11 cellular contexts compared by ENCODE assay signal in genomic region chr3:161420746-161421145, GRCh38. TPM values are rescaled to one million over a fixed set of nuclear protein-coding genes. Genes with fewer than 3 reads are reported as not detected.
A peak's percentile ranks its signal among the peaks of the same experiment; 100 is the strongest.
DNase-seq lines count a peak whose midpoint lies in the region; ATAC-seq, FAIRE-seq and TF ChIP-seq lines count a peak whose summit lies in the region.
"Had no signal": no experiment of that assay in that cellular context is flagged by ENCODE, and none has a peak within 500 bp of the region (broad histone marks: within the 10 kb centered on the region; RNA-seq: fewer than 3 reads in every experiment).

No MANE protein-coding gene starts in this region.

- H3K4me1 ChIP-seq in H1 (replicated peaks in 1 of 4; ENCODE audit: control insufficient read depth in 3 of 4, insufficient read depth in 4 of 4, low read length in 3 of 4): peaks cover 3 to 17% (median 13%) of the 10 kb centered on the region in 4 experiments; a peak in 5 of 7 replicates
- peaks cover 2% of the 10 kb centered on the region for H3K4me1 ChIP-seq in mesendoderm (ENCODE audit: control insufficient read depth, low read depth, low read length)

- H3K79me2 ChIP-seq in H1 (ENCODE audit: control insufficient read depth in 1 of 2, insufficient read depth in 2 of 2, low read length in 2 of 2): no peaks in the 10 kb centered on the region
- H3K79me2 ChIP-seq in mesendoderm (ENCODE audit: control insufficient read depth, insufficient read depth, low read length): no peaks in the 10 kb centered on the region

- H3K36me3 ChIP-seq in H1 (ENCODE audit: control insufficient read depth in 2 of 4, insufficient read depth in 4 of 4, low read length in 3 of 4) (no peaks in the 10 kb centered on the region), mesendoderm (ENCODE audit: control insufficient read depth, insufficient read depth, low read length) (no peaks in the 10 kb centered on the region)

- H3K4ac ChIP-seq in H1 (replicated peaks; ENCODE audit: insufficient read length, low read depth, low read length): no peak overlapping the region
- no peak overlapping the region for H3K4ac ChIP-seq in mesendoderm (ENCODE audit: low read depth, low read length)

- H2BK12ac ChIP-seq in H1 (ENCODE audit: low read depth, low read length): peak overlapping the region; percentile 92; the same call in 1 of the 2 replicates

- H3K4me3 Mint-ChIP-seq in activated CD8-positive, alpha-beta memory T cell treated with anti-CD3 and anti-CD28 coated beads, Interleukin-2, amount 10 ng/mL, durations not matched to agents 7 days and 5 days: no peak overlapping the region
- H3K4me3 Mint-ChIP-seq: activated T-cell treated with anti-CD3 and anti-CD28 coated beads, Interleukin-2, amount 50 U/mL, for 4 hours had no signal

- H3K79me1 ChIP-seq in H1 (ENCODE audit: low read depth, low read length) (no peaks in the 10 kb centered on the region), mesendoderm (ENCODE audit: low read length) (no peaks in the 10 kb centered on the region)

- H3K18ac ChIP-seq in H1 (ENCODE audit: extremely low read depth, low read length): peak overlapping the region; percentile 56; the same call in 1 of the 2 replicates
- H3K18ac ChIP-seq in mesendoderm (ENCODE audit: low read length): no peak overlapping the region

- H3K27ac Mint-ChIP-seq in activated CD8-positive, alpha-beta memory T cell treated with anti-CD3 and anti-CD28 coated beads, Interleukin-2, amount 10 ng/mL, durations not matched to agents 7 days and 5 days: no peak overlapping the region

- H3K9me3 Mint-ChIP-seq in activated CD8-positive, alpha-beta memory T cell treated with anti-CD3 and anti-CD28 coated beads, Interleukin-2, amount 10 ng/mL, durations not matched to agents 7 days and 5 days (ENCODE audit: low read depth): no peaks in the 10 kb centered on the region
- H3K9me3 Mint-ChIP-seq: activated T-cell treated with anti-CD3 and anti-CD28 coated beads, Interleukin-2, amount 50 U/mL, for 4 hours had no signal

- TF ChIP-seq POLR2A in H1 (IDR thresholded peaks at IDR 0.05; ENCODE audit: control extremely low read depth in 1 of 2, low read depth in 2 of 2, low read length in 2 of 2): no peak

- no peaks in the 10 kb centered on the region for H3K36me3 Mint-ChIP-seq in activated CD8-positive, alpha-beta memory T cell treated with anti-CD3 and anti-CD28 coated beads, Interleukin-2, amount 10 ng/mL, durations not matched to agents 7 days and 5 days

- H3K27me3 ChIP-seq in H1 (replicated peaks in 1 of 4; ENCODE audit: control insufficient read depth in 3 of 4, extremely low read depth in 1 of 4, insufficient read depth in 3 of 4, low read length in 3 of 4): no peaks in the 10 kb centered on the region
- H3K27me3 ChIP-seq in mesendoderm (ENCODE audit: insufficient read depth, low read length, poor library complexity): no peaks in the 10 kb centered on the region

- H4K5ac ChIP-seq in H1 (ENCODE audit: insufficient read length, low read depth, low read length) (no peak overlapping the region), mesendoderm (ENCODE audit: low read length) (no peak overlapping the region)

- peaks cover 3 to 11% of the 10 kb centered on the region in 2 experiments; a peak in 1 of 4 replicates for H3K9me3 ChIP-seq in H1 (ENCODE audit: insufficient read depth in 2 of 2, low read depth in 1 of 2, low read length in 1 of 2)

- peak overlapping the region in 2 of 4 experiments; percentile 22 to 44; a peak in 5 of 8 replicates for H3K4me3 ChIP-seq in H1 (ENCODE audit: extremely low read depth in 1 of 4, insufficient read depth in 2 of 4, low read depth in 3 of 4, low read length in 4 of 4)
- H3K4me3 ChIP-seq in mesendoderm (ENCODE audit: low read length): no peak overlapping the region

- no peak overlapping the region for H4K8ac ChIP-seq in H1 (ENCODE audit: extremely low read depth, insufficient read depth, low read length)
- H4K8ac ChIP-seq in mesendoderm (ENCODE audit: low read depth, low read length): no peak overlapping the region

- H2BK15ac ChIP-seq in H1 (ENCODE audit: low read length) (no peak overlapping the region), mesendoderm (replicated peaks; ENCODE audit: low read depth) (no peak overlapping the region)

- no peaks in the 10 kb centered on the region for H4K20me1 ChIP-seq in H1 (replicated peaks in 1 of 2; ENCODE audit: control insufficient read depth in 1 of 2, insufficient read depth in 2 of 2, low read length in 2 of 2)

- H2BK5ac ChIP-seq in H1 (ENCODE audit: low read depth, low read length) (peak overlapping the region; percentile 88), mesendoderm (ENCODE audit: low read length) (no peak overlapping the region)

- no peak for ATAC-seq in HG03469 (IDR thresholded peaks at IDR 0.05; ENCODE audit: unreplicated experiment)
- no peak for ATAC-seq in activated CD8-positive, alpha-beta memory T cell treated with anti-CD3 and anti-CD28 coated beads, Interleukin-2, amount 10 ng/mL, durations not matched to agents 7 days and 5 days
- ATAC-seq: activated T-cell treated with anti-CD3 and anti-CD28 coated beads, Interleukin-2, amount 50 U/mL, for 4 hours had no signal

- H3K23ac ChIP-seq in H1 (ENCODE audit: insufficient read length) (no peak overlapping the region), mesendoderm (ENCODE audit: low read length) (no peak overlapping the region)

- 2% methylated on average over 8 of the region's 8 CpGs; no CpG with 5 or more reads in 1 of the 2 experiments for WGBS in H1 (ENCODE audit: extremely low coverage in 1 of 2, insufficient coverage in 1 of 2, insufficient read length in 1 of 2, insufficient replicate concordance in 2 of 2, low coverage in 1 of 2, low lambda C conversion rate in 2 of 2, missing lambda C conversion rate in 1 of 2), 2 experiments
- no CpG with 5 or more reads among the region's 8 CpGs for WGBS in mesendoderm (ENCODE audit: extremely low coverage, insufficient coverage, low lambda C conversion rate)

- H3K27me3 Mint-ChIP-seq in activated CD8-positive, alpha-beta memory T cell treated with anti-CD3 and anti-CD28 coated beads, Interleukin-2, amount 10 ng/mL, durations not matched to agents 7 days and 5 days: peaks cover 9% of the 10 kb centered on the region

- H2AFZ ChIP-seq in H1 (ENCODE audit: low read length): no peak overlapping the region

- POLR2A ChIA-PET in H1 (lab: Charles Lee; ENCODE audit: partially characterized antibody): interaction anchor here (1.1 kb wide), 2 partner anchors 15 to 47 kb away, joined by 3 to 6 read pairs; no protein-coding TSS in a partner anchor

- no peak overlapping the region for H2AK5ac ChIP-seq in H1 (ENCODE audit: low read depth, low read length)
- no peak overlapping the region for H2AK5ac ChIP-seq in mesendoderm (ENCODE audit: low read length)

- peak; percentile 93 for FAIRE-seq in H1 (lab: Jason Lieb, UNC)

- H2BK20ac ChIP-seq in H1 (ENCODE audit: low read length): 0 out of 2 replicates have a peak overlapping the region, but pooled peaks have one; percentile 91

- H3K27ac ChIP-seq in H1 (ENCODE audit: low read depth, low read length): no peak overlapping the region
- H3K27ac ChIP-seq in mesendoderm (ENCODE audit: low read depth, low read length): no peak overlapping the region
- H3K27ac ChIP-seq in substantia nigra (ENCODE audit: low read depth, low read length, poor library complexity, severe bottlenecking): no peak overlapping the region

- DNase-seq in EH (ENCODE audit: low read depth): peak; percentile 43
- DNase-seq in NCI-H345 (lab: John Stamatoyannopoulos, UW): peak; percentile 71
- DNase-seq in H1 (ENCODE audit: low read depth in 1 of 2, low spot score in 2 of 2): peak in 1 of 2 experiments; percentile 15
- peak; percentile 88 for DNase-seq in mesendoderm
- no peak for DNase-seq in AML-193 (lab: John Stamatoyannopoulos, UW)
- DNase-seq in activated CD8-positive, alpha-beta memory T cell treated with anti-CD3 and anti-CD28 coated beads, Interleukin-2, amount 10 ng/mL, durations not matched to agents 7 days and 5 days: no peak
- no peak for DNase-seq in substantia nigra (lab: John Stamatoyannopoulos, UW)
- DNase-seq: activated T-cell treated with anti-CD3 and anti-CD28 coated beads, Interleukin-2, amount 50 U/mL, for 4 hours; effector CD8-positive, alpha-beta T cell; Kasumi-1 had no signal

- peak in 1 of 2 experiments; percentile 43; a peak in 3 of 4 replicates for TF ChIP-seq RAD21 in H1 (IDR thresholded peaks at IDR 0.05 in 1 of 2, conservative IDR thresholded peaks at IDR 0.05 in 1 of 2; ENCODE audit: low read depth in 2 of 2, low read length in 2 of 2)

- H3K23me2 ChIP-seq in H1 (ENCODE audit: low read depth, low read length): no peaks in the 10 kb centered on the region; the same call in 1 of the 2 replicates

- CTCF ChIA-PET in H1 (lab: Charles Lee; ENCODE audit: partially characterized antibody): interaction anchor here (0.6 to 5.7 kb wide), 12 partner anchors 11 to 742 kb away, joined by 3 to 61 read pairs (median 4); partner anchors contain the start of gene SPTSSB
- CTCF ChIA-PET in activated CD8-positive, alpha-beta memory T cell treated with anti-CD3 and anti-CD28 coated beads, Interleukin-2, amount 10 ng/mL, durations not matched to agents 7 days and 5 days (lab: Charles Lee): interaction anchor here (1.5 to 3.1 kb wide), 2 partner anchors 27 to 145 kb away, joined by 3 to 19 read pairs; no protein-coding TSS in a partner anchor

- no peak overlapping the region for H3K14ac ChIP-seq in H1 (ENCODE audit: insufficient read length)

- no peak overlapping the region; a peak in 1 of 7 replicates for H3K9ac ChIP-seq in H1 (replicated peaks in 1 of 4; ENCODE audit: extremely low read depth in 1 of 4, low read depth in 3 of 4, low read length in 3 of 4)
- H3K9ac ChIP-seq in mesendoderm (ENCODE audit: low read length): no peak overlapping the region

- H3K4me1 Mint-ChIP-seq in activated CD8-positive, alpha-beta memory T cell treated with anti-CD3 and anti-CD28 coated beads, Interleukin-2, amount 10 ng/mL, durations not matched to agents 7 days and 5 days: no peaks in the 10 kb centered on the region

- peak in 1 of 2 experiments; percentile 86; a peak in 1 of 3 replicates for TF ChIP-seq EP300 in H1 (IDR thresholded peaks at IDR 0.05; ENCODE audit: borderline replicate concordance in 1 of 2, low read depth in 2 of 2, low read length in 2 of 2)

- H3K4me2 ChIP-seq in H1 (ENCODE audit: insufficient read depth in 1 of 2, low read depth in 2 of 2, low read length in 2 of 2) (peak overlapping the region; percentile 58 to 68), mesendoderm (ENCODE audit: low read length) (peak overlapping the region; percentile 9)

- peak in 1 of 3 experiments; percentile 35; a peak in 2 of 4 replicates for TF ChIP-seq CTCF in H1 (IDR thresholded peaks at IDR 0.05; ENCODE audit: control extremely low read depth in 1 of 3, insufficient read depth in 1 of 3, low read depth in 1 of 3, low read length in 3 of 3)

- H3K56ac ChIP-seq in H1 (replicated peaks; ENCODE audit: insufficient read length, low read depth, low read length) (no peak overlapping the region), mesendoderm (ENCODE audit: low read length) (no peak overlapping the region)

- H4K91ac ChIP-seq in H1 (replicated peaks; ENCODE audit: insufficient read length, low read length): no peak overlapping the region

- no peak overlapping the region for H2BK120ac ChIP-seq in H1 (replicated peaks; ENCODE audit: low read depth, low read length)
- no peak overlapping the region for H2BK120ac ChIP-seq in mesendoderm (ENCODE audit: low read depth, low read length)

RNA-seq across cellular contexts. Expression of gene SPTSSB, which starts 49.4 kb away (rescaled TPM):
- total RNA-seq in H1 (2021; fragmentation: NEBNext Ultra II Directional; extraction: Animal tissue kit (Norgen Biotek cat#: 25700)): 11.7 and 33.4 TPM in 2 replicates
- polyA plus RNA-seq in H1 (2011; rRNA removed): 17.7 and 52.5 TPM in 2 replicates
- 12.5 TPM for polyA plus RNA-seq in H1 (2011; cell fraction: cytosol; rRNA removed)
- 16.3 TPM for polyA plus RNA-seq in H1 (2011; cell fraction: nucleus; rRNA removed)
- 5.6 to 13.9 TPM (median 10.4 TPM) in 4 replicates for polyA plus RNA-seq in H1 (2012, experiment 1 of 2)
- 1.1 TPM for polyA plus RNA-seq in H1 (2012, experiment 2 of 2)
- 21.8 TPM for polyA plus RNA-seq in H1 (2013, experiment 1 of 2)
- 23.2 TPM for polyA plus RNA-seq in H1 (2013, experiment 2 of 2)
- polyA minus RNA-seq in H1 (2011; rRNA and poly(A)+ RNA removed): 9.3 and 13.2 TPM in 2 replicates
- polyA minus RNA-seq in H1 (2011; cell fraction: cytosol; rRNA and poly(A)+ RNA removed): 12.0 TPM
- 23.0 TPM for polyA minus RNA-seq in H1 (2011; cell fraction: nucleus; rRNA and poly(A)+ RNA removed)
- polyA plus RNA-seq in mesendoderm (2013, experiment 1 of 2): 3.2 TPM
- polyA plus RNA-seq in mesendoderm (2013, experiment 2 of 2): 2.3 TPM
- total RNA-seq in activated CD8-positive, alpha-beta memory T cell treated with anti-CD3 and anti-CD28 coated beads, Interleukin-2, amount 10 ng/mL, durations not matched to agents 7 days and 5 days: not detected

Comparison
In these comparisons a context has a peak if more than half of its experiments do, and no peak if none do; other contexts are left out.
1. DNase-seq: peak in EH (single experiment), NCI-H345 (single experiment) and mesendoderm (single experiment); none in AML-193 (0 of 2), activated CD8-positive, alpha-beta memory T cell treated with anti-CD3 and anti-CD28 coated beads, Interleukin-2, amount 10 ng/mL, durations not matched to agents 7 days and 5 days (single experiment) and substantia nigra (0 of 49).
2. RNA of gene SPTSSB, which starts 49.4 kb away (total RNA-seq): 11.7 to 33.4 TPM in H1; not detected in activated CD8-positive, alpha-beta memory T cell treated with anti-CD3 and anti-CD28 coated beads, Interleukin-2, amount 10 ng/mL, durations not matched to agents 7 days and 5 days; every median in the first group is over 10 times any median in the second.